ENCODE assay signal across 18 cellular contexts in the genomic region with DNA sequence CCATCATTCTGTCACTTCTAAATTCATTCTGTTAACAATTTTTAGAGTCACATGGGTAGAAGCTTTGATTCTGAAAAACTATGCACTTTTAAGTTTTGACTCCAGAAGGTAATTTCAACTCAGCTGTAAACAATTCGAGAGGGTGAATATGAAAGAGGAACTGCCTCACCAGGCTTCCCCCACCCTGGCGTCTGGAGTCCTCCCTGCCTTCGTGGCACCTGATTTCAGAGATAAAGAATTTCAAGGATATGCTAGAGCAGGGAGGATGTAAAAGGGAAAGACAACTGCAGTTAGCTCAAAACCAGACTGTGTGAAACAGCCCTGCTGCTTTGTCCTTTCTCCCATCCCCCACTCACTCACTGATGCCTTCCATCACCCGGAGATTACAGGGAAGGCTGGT. TPM values are rescaled to one million over a fixed set of nuclear protein-coding genes. Genes with fewer than 3 reads are reported as not detected.
DNase-seq lines count a peak whose midpoint lies in the region; ATAC-seq, FAIRE-seq and TF ChIP-seq lines count a peak whose summit lies in the region.
"Had no signal": no experiment of that assay in that cellular context is flagged by ENCODE, and none has a peak within 500 bp of the region (broad histone marks: within the 10 kb centered on the region; RNA-seq: fewer than 3 reads in every experiment).

No MANE protein-coding gene starts in this region.

- no peaks in the 10 kb centered on the region for H3K9me1 ChIP-seq in K562 (ENCODE audit: control insufficient read depth, insufficient read depth, low read length)

- TF ChIP-seq CTCF in K562 (IDR thresholded peaks at IDR 0.05 in 2 of 3, conservative IDR thresholded peaks at IDR 0.05 in 1 of 3; ENCODE audit: insufficient read depth in 2 of 3, low read depth in 1 of 3, low read length in 3 of 3) (no peak), breast epithelium (IDR thresholded peaks at IDR 0.05) (no peak)

- no peak overlapping the region for H3K27ac ChIP-seq in K562 (ENCODE audit: extremely low read depth, low read depth, low read length)
- no peak overlapping the region for H3K27ac ChIP-seq in breast epithelium
- H3K27ac ChIP-seq: RWPE1 had no signal

- POLR2A ChIA-PET in K562 (lab: Yijun Ruan, JAX), result interaction anchor here (1.4 kb wide), 1 partner anchor 13 kb away, joined by 3 read pairs; no protein-coding TSS in a partner anchor

- no TSS peak for BruUV-seq in K562 (replicated peaks; lab: Mats Ljungman, UMichigan)

- H4K20me1 ChIP-seq in K562 (replicated peaks; ENCODE audit: control insufficient read depth, insufficient read depth, low read length), result no peaks in the 10 kb centered on the region

- TF ChIP-seq EP300 in K562 (IDR thresholded peaks at IDR 0.05; ENCODE audit: low read length), result no peak

- H3K9me3 ChIP-seq in K562 (replicated peaks; ENCODE audit: control insufficient read depth, insufficient read depth, low read depth, low read length), result no peaks in the 10 kb centered on the region
- H3K9me3 ChIP-seq in breast epithelium, result no peaks in the 10 kb centered on the region

- no peak for TF ChIP-seq POLR2A in GM12891 (IDR thresholded peaks at IDR 0.05; ENCODE audit: low read depth, low read length)
- TF ChIP-seq POLR2A in K562 (conservative IDR thresholded peaks at IDR 0.05), result no peak
- no peak for TF ChIP-seq POLR2A in breast epithelium (IDR thresholded peaks at IDR 0.05)

- no peak overlapping the region for H3K4me2 ChIP-seq in K562 (ENCODE audit: insufficient read depth, low read length)

- WGBS in K562 (ENCODE audit: insufficient coverage, low coverage, missing lambda C conversion rate), result 9% methylated on average over 4 of the region's 4 CpGs

- no peak overlapping the region for H3K4me3 ChIP-seq in K562
- no peak overlapping the region for H3K4me3 ChIP-seq in breast epithelium

- H3K9ac ChIP-seq in K562 (ENCODE audit: insufficient read depth in 1 of 2, low read depth in 2 of 2, low read length in 2 of 2), result no peak overlapping the region

- TF ChIP-seq RAD21 in K562 (CRISPR knock-in tag; conservative IDR thresholded peaks at IDR 0.05 in 1 of 2, IDR thresholded peaks at IDR 0.05 in 1 of 2), result no peak

- H3K27me3 ChIP-seq in K562 (ENCODE audit: control insufficient read depth in 2 of 2, insufficient read depth in 2 of 2, low read length in 2 of 2) (no peaks in the 10 kb centered on the region), breast epithelium (peaks cover 0 to 3% of the 10 kb centered on the region in 2 donors)

- H3K36me3 ChIP-seq in K562 (ENCODE audit: control insufficient read depth, insufficient read depth, low read length) (no peaks in the 10 kb centered on the region), breast epithelium (no peaks in the 10 kb centered on the region)

- H3K4me1 ChIP-seq in K562 (replicated peaks in 1 of 2; ENCODE audit: control insufficient read depth in 2 of 2, insufficient read depth in 2 of 2, low read length in 2 of 2) (no peaks in the 10 kb centered on the region), breast epithelium (no peaks in the 10 kb centered on the region)

- CTCF ChIA-PET in K562 (lab: Yijun Ruan, JAX; ENCODE audit: low intra/inter-chr PET ratio), result no interaction called here

- in situ Hi-C loops in K562 (cut with MboI), result no loop called here

- no peak overlapping the region for H2AFZ ChIP-seq in K562 (ENCODE audit: low read depth, low read length)

- FAIRE-seq in GM12891 (lab: Jason Lieb, UNC), result no peak
- no peak for FAIRE-seq in K562 (lab: Jason Lieb, UNC)
- FAIRE-seq: HepG2 had no signal

- no peak for DNase-seq in GM12891 (ENCODE audit: insufficient read length, low spot score)
- peak; percentile 56 for DNase-seq in MV-4-11 (lab: John Stamatoyannopoulos, UW)
- peak; percentile 12 for DNase-seq in RPMI8226
- DNase-seq in K562 (ENCODE audit: extremely low read depth in 1 of 4, low spot score in 3 of 4), result no peak
- DNase-seq in breast epithelium (ENCODE audit: low spot score in 2 of 2), result no peak
- DNase-seq in C1 segment of cervical spinal cord (lab: John Stamatoyannopoulos, UW), result no peak
- no peak for DNase-seq in AML-193 (lab: John Stamatoyannopoulos, UW)
- DNase-seq: CD4-positive, alpha-beta T cell; DMS79; GDM1; H7; Karpas-422; NCI-H1048; NCI-H345; NCI-H69 had no signal

- no peaks in the 10 kb centered on the region for H3K79me2 ChIP-seq in K562 (ENCODE audit: control insufficient read depth, insufficient read depth, low read length)

- ATAC-seq in K562 (no peak), HG02981 (IDR thresholded peaks at IDR 0.05; ENCODE audit: unreplicated experiment) (no peak)
- ATAC-seq: HepG2 had no signal

- intact Hi-C loops in K562 (cut with micrococcal nuclease) (no loop called here), breast epithelium (cut with DNase I; ENCODE audit: low total_unique reads) (no loop called here)

TF ChIP-seq in GM12891, 5 proteins besides CTCF, POLR2A, EP300 and RAD21:
- TF ChIP-seq POLR2AphosphoS5 (IDR thresholded peaks at IDR 0.05; ENCODE audit: low read depth, low read length), result no peak
- peak; percentile 81 for TF ChIP-seq SPI1 (IDR thresholded peaks at IDR 0.05; ENCODE audit: low read depth, low read length)
- TF ChIP-seq TAF1 (IDR thresholded peaks at IDR 0.05; ENCODE audit: low read depth, low read length), result no peak

TF ChIP-seq in K562, 482 proteins besides CTCF, POLR2A, EP300 and RAD21:
- TF ChIP-seq, protein P1, sequence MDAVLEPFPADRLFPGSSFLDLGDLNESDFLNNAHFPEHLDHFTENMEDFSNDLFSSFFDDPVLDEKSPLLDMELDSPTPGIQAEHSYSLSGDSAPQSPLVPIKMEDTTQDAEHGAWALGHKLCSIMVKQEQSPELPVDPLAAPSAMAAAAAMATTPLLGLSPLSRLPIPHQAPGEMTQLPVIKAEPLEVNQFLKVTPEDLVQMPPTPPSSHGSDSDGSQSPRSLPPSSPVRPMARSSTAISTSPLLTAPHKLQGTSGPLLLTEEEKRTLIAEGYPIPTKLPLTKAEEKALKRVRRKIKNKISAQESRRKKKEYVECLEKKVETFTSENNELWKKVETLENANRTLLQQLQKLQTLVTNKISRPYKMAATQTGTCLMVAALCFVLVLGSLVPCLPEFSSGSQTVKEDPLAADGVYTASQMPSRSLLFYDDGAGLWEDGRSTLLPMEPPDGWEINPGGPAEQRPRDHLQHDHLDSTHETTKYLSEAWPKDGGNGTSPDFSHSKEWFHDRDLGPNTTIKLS (IDR thresholded peaks at IDR 0.05; ENCODE audit: borderline replicate concordance, low read depth), result peak; percentile 34; the same call in 1 of the 2 replicates
- TF ChIP-seq ESRRB (CRISPR knock-in tag; IDR thresholded peaks at IDR 0.05; ENCODE audit: borderline replicate concordance) (no peak), ZNF695 (CRISPR knock-in tag; IDR thresholded peaks at IDR 0.05) (no peak), ZNF668 (CRISPR knock-in tag; IDR thresholded peaks at IDR 0.05) (no peak), POLR2AphosphoS5 (IDR thresholded peaks at IDR 0.05; ENCODE audit: control insufficient read depth, insufficient read depth, low read depth, low read length) (no peak), HDAC8 (tag; IDR thresholded peaks at IDR 0.05) (no peak), ZNF584 (CRISPR knock-in tag; IDR thresholded peaks at IDR 0.05; ENCODE audit: low read depth) (no peak), SPI1 (IDR thresholded peaks at IDR 0.05; ENCODE audit: borderline replicate concordance, low read depth, low read length) (peak; percentile 88; the same call in 1 of the 2 replicates), TEAD2 (tag; IDR thresholded peaks at IDR 0.05) (no peak), JUN (IDR thresholded peaks at IDR 0.05; ENCODE audit: borderline replicate concordance, low read depth, low read length) (no peak), JUN (CRISPR knock-in tag; IDR thresholded peaks at IDR 0.05; ENCODE audit: borderline replicate concordance) (no peak), HDAC3 (IDR thresholded peaks at IDR 0.05; ENCODE audit: borderline replicate concordance, partially characterized antibody) (no peak)
- TF ChIP-seq, protein P2, sequence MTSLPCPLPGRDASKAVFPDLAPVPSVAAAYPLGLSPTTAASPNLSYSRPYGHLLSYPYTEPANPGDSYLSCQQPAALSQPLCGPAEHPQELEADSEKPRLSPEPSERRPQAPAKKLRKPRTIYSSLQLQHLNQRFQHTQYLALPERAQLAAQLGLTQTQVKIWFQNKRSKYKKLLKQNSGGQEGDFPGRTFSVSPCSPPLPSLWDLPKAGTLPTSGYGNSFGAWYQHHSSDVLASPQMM (CRISPR knock-in tag; IDR thresholded peaks at IDR 0.05), result no peak
- TF ChIP-seq, protein P3, sequence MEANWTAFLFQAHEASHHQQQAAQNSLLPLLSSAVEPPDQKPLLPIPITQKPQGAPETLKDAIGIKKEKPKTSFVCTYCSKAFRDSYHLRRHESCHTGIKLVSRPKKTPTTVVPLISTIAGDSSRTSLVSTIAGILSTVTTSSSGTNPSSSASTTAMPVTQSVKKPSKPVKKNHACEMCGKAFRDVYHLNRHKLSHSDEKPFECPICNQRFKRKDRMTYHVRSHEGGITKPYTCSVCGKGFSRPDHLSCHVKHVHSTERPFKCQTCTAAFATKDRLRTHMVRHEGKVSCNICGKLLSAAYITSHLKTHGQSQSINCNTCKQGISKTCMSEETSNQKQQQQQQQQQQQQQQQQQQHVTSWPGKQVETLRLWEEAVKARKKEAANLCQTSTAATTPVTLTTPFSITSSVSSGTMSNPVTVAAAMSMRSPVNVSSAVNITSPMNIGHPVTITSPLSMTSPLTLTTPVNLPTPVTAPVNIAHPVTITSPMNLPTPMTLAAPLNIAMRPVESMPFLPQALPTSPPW (CRISPR knock-in tag; IDR thresholded peaks at IDR 0.05), result peak; percentile 13; the same call in 1 of the 2 replicates

RNA-seq across cellular contexts. Expression of gene ONECUT2, which starts 40.7 kb away (rescaled TPM):
- polyA plus RNA-seq in GM12891 (2012; ENCODE audit: low read depth, missing spikeins), result 0.01 TPM
- 0.51 and 1.4 TPM in 2 replicates for total RNA-seq in K562 (2011; cell fraction: chromatin; rRNA removed; ENCODE audit: low replicate concordance)
- 0.33 and 0.53 TPM in 2 replicates for total RNA-seq in K562 (2011; cell fraction: nucleolus; rRNA removed)
- total RNA-seq in K562 (2011; cell fraction: nucleoplasm; rRNA removed), result 1.2 and 2.1 TPM in 2 replicates
- total RNA-seq in K562 (2014; rRNA removed), result 0.50 and 0.65 TPM in 2 replicates
- 1.2 and 1.3 TPM in 2 replicates for total RNA-seq in K562 (2014; rRNA removed; fragmentation: Illumina TruSeq; extraction: Trizol)
- total RNA-seq in K562 (2015; rRNA removed; fragmentation: Illumina TruSeq; extraction: Trizol), result 0.83 TPM in 2 replicates
- total RNA-seq in K562 (2021), result 1.9 and 2.5 TPM in 2 replicates
- polyA plus RNA-seq in K562 (2011; rRNA removed), result 0.85 TPM in 2 replicates
- 0.28 and 0.63 TPM in 2 replicates for polyA plus RNA-seq in K562 (2011; cell fraction: cytosol; rRNA removed)
- 1.3 TPM in 2 replicates for polyA plus RNA-seq in K562 (2011; cell fraction: nucleus; rRNA removed)
- 0.83 and 0.90 TPM in 2 replicates for polyA plus RNA-seq in K562 (2012)
- polyA plus RNA-seq in K562 (2014; fragmentation: Illumina TruSeq; extraction: Trizol), result 1.3 and 1.5 TPM in 2 replicates
- under 1 TPM; 0.27 to 0.37 TPM for polyA plus RNA-seq in K562 (2014; fragmentation: Nextera tagmentation; extraction: Ambion mirVana)
- polyA plus RNA-seq in K562 (2014; rRNA removed), result 0.52 and 0.55 TPM in 2 replicates
- 2.4 and 2.6 TPM in 2 replicates for polyA minus RNA-seq in K562 (2011; rRNA and poly(A)+ RNA removed)
- polyA minus RNA-seq in K562 (2011; cell fraction: cytosol; rRNA and poly(A)+ RNA removed), result 1.6 and 2.0 TPM in 2 replicates
- 0.94 and 1.4 TPM in 2 replicates for polyA minus RNA-seq in K562 (2011; cell fraction: nucleus; rRNA and poly(A)+ RNA removed)
- under 1 TPM in 1 of 3 donors, not detected in 2; under 0.01 TPM for total RNA-seq in breast epithelium
- total RNA-seq: CD4-positive, alpha-beta T cell had no signal

Comparison
In these comparisons a context has a peak if more than half of its experiments do, and no peak if none do; other contexts are left out.
1. DNase-seq: peak in MV-4-11 (single experiment) and RPMI8226 (single experiment); none in GM12891 (single experiment), K562 (0 of 4), breast epithelium (0 of 2), C1 segment of cervical spinal cord (0 of 14) and AML-193 (0 of 2).